In genomic region chr10:112842832-112843360, GRCh38 we compare ENCODE assay signal across 8 cellular contexts.
DNase-seq lines count a peak whose midpoint lies in the region; ATAC-seq lines count a peak whose summit lies in the region.

No MANE protein-coding gene starts in this region.

- DNase-seq in RPMI7951 (ENCODE audit: low read depth) (peak; percentile 10), renal cortical epithelial cell (ENCODE audit: low read depth) (peak; percentile 35), NCI-H1694 (lab: John Stamatoyannopoulos, UW) (no peak), A172 (ENCODE audit: low spot score) (no peak), NCI-H1105 treated with DMSO at 0.1 percent for 48 hours (lab: John Stamatoyannopoulos, UW) (no peak), SIG-M5 (lab: John Stamatoyannopoulos, UW) (no peak)

- ATAC-seq in GM19324 (IDR thresholded peaks at IDR 0.05; ENCODE audit: low FRiP score, unreplicated experiment) (peak; percentile 73), HG02763 (IDR thresholded peaks at IDR 0.05; ENCODE audit: unreplicated experiment) (peak; percentile 94)

Comparison
In these comparisons a context has a peak if more than half of its experiments do, and no peak if none do; other contexts are left out.
1. DNase-seq: peak in RPMI7951 (single experiment) and renal cortical epithelial cell (single experiment); none in NCI-H1694 (single experiment), A172 (single experiment), NCI-H1105 treated with DMSO at 0.1 percent for 48 hours (single experiment) and SIG-M5 (single experiment).